Comparison of ENCODE assay signal across 10 cellular contexts in the genomic region with DNA sequence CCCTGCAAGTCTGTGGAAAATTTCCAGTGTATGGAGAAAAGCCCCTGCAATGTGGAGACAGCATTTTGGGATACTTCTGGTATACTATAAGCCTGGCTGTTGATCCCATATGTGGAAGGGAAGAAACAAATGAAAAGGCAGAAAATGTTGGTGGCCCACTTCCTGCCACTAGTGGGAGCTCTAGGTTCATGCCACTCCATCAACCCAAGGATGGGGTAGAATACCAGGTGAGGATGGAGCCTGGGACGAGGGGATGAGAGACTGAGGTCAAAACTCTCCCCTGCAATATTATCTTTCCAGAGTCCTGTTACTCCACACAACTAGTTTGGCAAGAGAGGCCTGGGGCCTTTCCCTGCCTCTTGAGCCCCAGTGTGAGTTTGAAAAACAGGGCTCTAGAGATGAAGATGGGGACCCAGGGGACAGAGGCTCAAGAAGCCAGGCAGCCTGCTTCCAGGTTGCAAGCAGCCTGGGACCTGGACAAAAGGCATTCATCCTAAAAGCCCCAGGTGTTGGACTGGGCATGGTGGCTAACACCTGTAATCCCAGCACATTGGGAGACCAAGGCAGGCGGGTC. TPM values are rescaled to one million over a fixed set of nuclear protein-coding genes. Genes with fewer than 3 reads are reported as not detected.
DNase-seq lines count a peak whose midpoint lies in the region; ATAC-seq, FAIRE-seq and TF ChIP-seq lines count a peak whose summit lies in the region.
"Had no signal": no experiment of that assay in that cellular context is flagged by ENCODE, and none has a peak within 500 bp of the region (broad histone marks: within the 10 kb centered on the region; RNA-seq: fewer than 3 reads in every experiment).

No MANE protein-coding gene starts in this region.

- no peaks in the 10 kb centered on the region for H3K27me3 ChIP-seq in CD4-positive, alpha-beta T cell (ENCODE audit: control insufficient read depth, insufficient read depth, low read length)
- H3K27me3 ChIP-seq in liver (ENCODE audit: control insufficient read depth in 4 of 4, insufficient read depth in 4 of 4, low read length in 3 of 4) (no peaks in the 10 kb centered on the region), ovary (no peaks in the 10 kb centered on the region)

- no peaks in the 10 kb centered on the region for H3K36me3 Mint-ChIP-seq in CD4-positive, alpha-beta T cell (ENCODE audit: low read depth)
- no peaks in the 10 kb centered on the region for H3K36me3 Mint-ChIP-seq in activated CD8-positive, alpha-beta T cell treated with anti-CD3 and anti-CD28 coated beads, Interleukin-2, amount 10 ng/mL, durations not matched to agents 7 days and 5 days (ENCODE audit: low read depth)
- H3K36me3 Mint-ChIP-seq: activated naive CD8-positive, alpha-beta T cell had no signal

- peak; percentile 79 to 87 for TF ChIP-seq RAD21 in liver (IDR thresholded peaks at IDR 0.05)

- peak in 2 of 10 experiments; percentile 2 to 20 for DNase-seq in CD4-positive, alpha-beta T cell
- DNase-seq in activated CD8-positive, alpha-beta T cell treated with anti-CD3 and anti-CD28 coated beads, Interleukin-2, amount 10 ng/mL, durations not matched to agents 7 days and 5 days, result peak; percentile 44
- DNase-seq in GM12892 (ENCODE audit: insufficient read length) (no peak), NCI-H1092 (lab: John Stamatoyannopoulos, UW) (no peak), cortex of kidney (lab: John Stamatoyannopoulos, UW) (no peak), ovary (no peak)

- H3K27ac Mint-ChIP-seq in CD4-positive, alpha-beta T cell, result no peak overlapping the region
- no peak overlapping the region for H3K27ac Mint-ChIP-seq in activated CD8-positive, alpha-beta T cell treated with anti-CD3 and anti-CD28 coated beads, Interleukin-2, amount 10 ng/mL, durations not matched to agents 7 days and 5 days
- H3K27ac Mint-ChIP-seq: activated naive CD8-positive, alpha-beta T cell had no signal

- CTCF ChIA-PET in CD4-positive, alpha-beta T cell (lab: Charles Lee), result interaction anchor here (1.1 to 1.9 kb wide), 6 partner anchors 10 to 105 kb away, joined by 3 to 11 read pairs (median 4); a partner anchor contains a TSS
- CTCF ChIA-PET in HEK293 (lab: Yijun Ruan, JAX), result interaction anchor here (0.6 to 10.0 kb wide), 18 partner anchors 8 to 376 kb away, joined by 3 to 130 read pairs (median 4); no protein-coding TSS in a partner anchor
- CTCF ChIA-PET in activated CD8-positive, alpha-beta T cell treated with anti-CD3 and anti-CD28 coated beads, Interleukin-2, amount 10 ng/mL, durations not matched to agents 7 days and 5 days (lab: Charles Lee), result interaction anchor here (1.0 to 5.2 kb wide), 25 partner anchors 9 to 376 kb away, joined by 3 to 53 read pairs (median 5); a partner anchor contains a TSS

- intact Hi-C loops in CD4-positive, alpha-beta T cell (cut with DNase I, micrococcal nuclease), result loop anchor here (2.0 to 5.0 kb wide), 2 partner anchors 69 to 132 kb away; no protein-coding TSS in a partner anchor
- intact Hi-C loops in ovary (cut with DNase I), result no loop called here

- no peak overlapping the region for H3K27ac ChIP-seq in CD4-positive, alpha-beta T cell (ENCODE audit: low read depth, low read length)
- H3K27ac ChIP-seq in HEK293 (ENCODE audit: extremely low read depth, low read depth, low read length) (no peak overlapping the region), liver (ENCODE audit: low read depth in 1 of 2, low read length in 2 of 2) (no peak overlapping the region), ovary (no peak overlapping the region)
- H3K27ac ChIP-seq: parathyroid adenoma had no signal

- FAIRE-seq in GM12892 (lab: Jason Lieb, UNC), result no peak

- no peaks in the 10 kb centered on the region for H3K36me3 ChIP-seq in HEK293 (ENCODE audit: control insufficient read depth in 2 of 2, insufficient read depth in 1 of 2, low read length in 2 of 2)
- H3K36me3 ChIP-seq in liver (ENCODE audit: control insufficient read depth in 4 of 4, insufficient read depth in 3 of 4, low read depth in 1 of 4, low read length in 3 of 4), result no peaks in the 10 kb centered on the region
- no peaks in the 10 kb centered on the region for H3K36me3 ChIP-seq in ovary

- ATAC-seq in CD4-positive, alpha-beta T cell (ENCODE audit: poor library complexity), result no peak
- ATAC-seq in activated CD8-positive, alpha-beta T cell treated with anti-CD3 and anti-CD28 coated beads, Interleukin-2, amount 10 ng/mL, durations not matched to agents 7 days and 5 days, result no peak

- 89% methylated on average over 2 of the region's 2 CpGs for WGBS in liver
- WGBS in ovary, 3 donors, result 84 to 95% (median 85%) methylated on average over 2 of the region's 2 CpGs

- no peak overlapping the region for H3K4me3 Mint-ChIP-seq in CD4-positive, alpha-beta T cell
- no peak overlapping the region for H3K4me3 Mint-ChIP-seq in activated CD8-positive, alpha-beta T cell treated with anti-CD3 and anti-CD28 coated beads, Interleukin-2, amount 10 ng/mL, durations not matched to agents 7 days and 5 days
- H3K4me3 Mint-ChIP-seq: activated naive CD8-positive, alpha-beta T cell had no signal

- peaks cover 28% of the 10 kb centered on the region for H3K4me1 Mint-ChIP-seq in CD4-positive, alpha-beta T cell (ENCODE audit: low read depth)
- H3K4me1 Mint-ChIP-seq in activated CD8-positive, alpha-beta T cell treated with anti-CD3 and anti-CD28 coated beads, Interleukin-2, amount 10 ng/mL, durations not matched to agents 7 days and 5 days (ENCODE audit: low read depth), result peaks cover 23% of the 10 kb centered on the region

- POLR2A ChIA-PET in CD4-positive, alpha-beta T cell (lab: Charles Lee), result interaction anchor here (1.1 kb wide), 1 partner anchor 69 kb away, joined by 3 read pairs; no protein-coding TSS in a partner anchor
- POLR2A ChIA-PET in HEK293 (lab: Yijun Ruan, JAX), result no interaction called here
- POLR2A ChIA-PET in activated CD8-positive, alpha-beta T cell treated with anti-CD3 and anti-CD28 coated beads, Interleukin-2, amount 10 ng/mL, durations not matched to agents 7 days and 5 days (lab: Charles Lee), result no interaction called here

- H3K4me3 ChIP-seq in HEK293 (ENCODE audit: low read depth, low read length) (no peak overlapping the region), liver (ENCODE audit: low read depth in 1 of 3, low read length in 3 of 3) (no peak overlapping the region), ovary (no peak overlapping the region)

- H3K9me3 Mint-ChIP-seq in CD4-positive, alpha-beta T cell, result no peaks in the 10 kb centered on the region
- no peaks in the 10 kb centered on the region for H3K9me3 Mint-ChIP-seq in activated CD8-positive, alpha-beta T cell treated with anti-CD3 and anti-CD28 coated beads, Interleukin-2, amount 10 ng/mL, durations not matched to agents 7 days and 5 days (ENCODE audit: insufficient read depth)

- no peak overlapping the region for H3K9ac ChIP-seq in liver (ENCODE audit: low read depth in 1 of 2, low read length in 2 of 2)
- H3K9ac ChIP-seq: parathyroid adenoma had no signal

- no peaks in the 10 kb centered on the region for H3K4me1 ChIP-seq in HEK293 (ENCODE audit: control insufficient read depth, insufficient read depth, low read length)
- H3K4me1 ChIP-seq in liver (ENCODE audit: control insufficient read depth in 4 of 4, insufficient read depth in 4 of 4, low read length in 3 of 4), result no peaks in the 10 kb centered on the region
- no peaks in the 10 kb centered on the region for H3K4me1 ChIP-seq in ovary (ENCODE audit: insufficient read depth)
- H3K4me1 ChIP-seq: parathyroid adenoma had no signal

- peak; percentile 41 for TF ChIP-seq CTCF in CD4-positive, alpha-beta T cell (IDR thresholded peaks at IDR 0.05)
- no peak for TF ChIP-seq CTCF in HEK293 (tag by site-specific recombination; IDR thresholded peaks at IDR 0.05)
- peak; percentile 65 for TF ChIP-seq CTCF in liver (IDR thresholded peaks at IDR 0.05; ENCODE audit: low read depth, low read length, missing input control)
- TF ChIP-seq CTCF in ovary (IDR thresholded peaks at IDR 0.05), result no peak

- no peaks in the 10 kb centered on the region for H3K27me3 Mint-ChIP-seq in CD4-positive, alpha-beta T cell
- peaks cover 2% of the 10 kb centered on the region for H3K27me3 Mint-ChIP-seq in activated CD8-positive, alpha-beta T cell treated with anti-CD3 and anti-CD28 coated beads, Interleukin-2, amount 10 ng/mL, durations not matched to agents 7 days and 5 days (ENCODE audit: low read depth)
- H3K27me3 Mint-ChIP-seq: activated naive CD8-positive, alpha-beta T cell had no signal

- H3K9me3 ChIP-seq in CD4-positive, alpha-beta T cell (ENCODE audit: control insufficient read depth, low read length), result no peaks in the 10 kb centered on the region
- H3K9me3 ChIP-seq in HEK293 (ENCODE audit: control insufficient read depth, insufficient read depth, low read depth, low read length) (no peaks in the 10 kb centered on the region), liver (ENCODE audit: control insufficient read depth in 4 of 4, low read length in 3 of 4) (no peaks in the 10 kb centered on the region), ovary (no peaks in the 10 kb centered on the region)

- no peak for TF ChIP-seq EP300 in ovary (IDR thresholded peaks at IDR 0.05)

- TF ChIP-seq POLR2A in GM12892 (IDR thresholded peaks at IDR 0.05; ENCODE audit: low read depth, low read length) (no peak), ovary (IDR thresholded peaks at IDR 0.05) (no peak)

TF ChIP-seq in HEK293, 187 proteins besides CTCF, POLR2A, EP300 and RAD21:
- TF ChIP-seq ZBTB1 (tag by site-specific recombination; IDR thresholded peaks at IDR 0.05), result no peak
- TF ChIP-seq ZNF654 (tag by site-specific recombination; IDR thresholded peaks at IDR 0.05; ENCODE audit: low read depth), result peak; percentile 30
- TF ChIP-seq ZNF16 (tag by site-specific recombination; IDR thresholded peaks at IDR 0.05; ENCODE audit: low read depth), result no peak
- peak; percentile 72 for TF ChIP-seq SETDB1 (IDR thresholded peaks at IDR 0.05; ENCODE audit: insufficient read length, low read length)

TF ChIP-seq in liver, 16 proteins besides CTCF, POLR2A, EP300 and RAD21:
- no peak for TF ChIP-seq FOXA1 (IDR thresholded peaks at IDR 0.05)
- TF ChIP-seq EGR1 (IDR thresholded peaks at IDR 0.05; ENCODE audit: low read depth in 2 of 2), result no peak
- TF ChIP-seq YY1 (IDR thresholded peaks at IDR 0.05), result no peak
- TF ChIP-seq GABPA (IDR thresholded peaks at IDR 0.05 in 1 of 2, conservative IDR thresholded peaks at IDR 0.05 in 1 of 2), result no peak
- TF ChIP-seq, protein P1, sequence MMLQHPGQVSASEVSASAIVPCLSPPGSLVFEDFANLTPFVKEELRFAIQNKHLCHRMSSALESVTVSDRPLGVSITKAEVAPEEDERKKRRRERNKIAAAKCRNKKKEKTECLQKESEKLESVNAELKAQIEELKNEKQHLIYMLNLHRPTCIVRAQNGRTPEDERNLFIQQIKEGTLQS (IDR thresholded peaks at IDR 0.05), result no peak

RNA-seq across cellular contexts. Expression of a gene that starts 31.9 kb away (rescaled TPM):
- not detected for total RNA-seq in CD4-positive, alpha-beta T cell
- not detected for total RNA-seq in activated CD8-positive, alpha-beta T cell treated with anti-CD3 and anti-CD28 coated beads, Interleukin-2, amount 10 ng/mL, durations not matched to agents 7 days and 5 days
- total RNA-seq in liver (1 to 10 TPM; 8.0 to 9.5 TPM), ovary (not detected)
- polyA plus RNA-seq in liver (1 to 10 TPM in 1 of 2 donors, under 1 TPM in 1; 0.39 to 10.0 TPM), ovary (not detected)
- polyA plus RNA-seq in GM12892 (2012; ENCODE audit: missing spikeins), result not detected

Comparison
In these comparisons a context has a peak if more than half of its experiments do, and no peak if none do; other contexts are left out.
1. CTCF ChIP-seq: peak in CD4-positive, alpha-beta T cell (single experiment) and liver (single experiment); none in HEK293 (single experiment) and ovary (0 of 3).
2. RNA of a gene that starts 31.9 kb away (total RNA-seq): 8.0 to 9.5 TPM in liver; not detected in activated CD8-positive, alpha-beta T cell treated with anti-CD3 and anti-CD28 coated beads, Interleukin-2, amount 10 ng/mL, durations not matched to agents 7 days and 5 days, not detected in CD4-positive, alpha-beta T cell and not detected in ovary; every median in the first group is over 4 times any median in the second.
3. intact Hi-C loops: an anchor here in CD4-positive, alpha-beta T cell (2.0 to 5.0 kb wide); none called in ovary.